Comparison of ENCODE assay signal across 8 cellular contexts in the genomic region with DNA sequence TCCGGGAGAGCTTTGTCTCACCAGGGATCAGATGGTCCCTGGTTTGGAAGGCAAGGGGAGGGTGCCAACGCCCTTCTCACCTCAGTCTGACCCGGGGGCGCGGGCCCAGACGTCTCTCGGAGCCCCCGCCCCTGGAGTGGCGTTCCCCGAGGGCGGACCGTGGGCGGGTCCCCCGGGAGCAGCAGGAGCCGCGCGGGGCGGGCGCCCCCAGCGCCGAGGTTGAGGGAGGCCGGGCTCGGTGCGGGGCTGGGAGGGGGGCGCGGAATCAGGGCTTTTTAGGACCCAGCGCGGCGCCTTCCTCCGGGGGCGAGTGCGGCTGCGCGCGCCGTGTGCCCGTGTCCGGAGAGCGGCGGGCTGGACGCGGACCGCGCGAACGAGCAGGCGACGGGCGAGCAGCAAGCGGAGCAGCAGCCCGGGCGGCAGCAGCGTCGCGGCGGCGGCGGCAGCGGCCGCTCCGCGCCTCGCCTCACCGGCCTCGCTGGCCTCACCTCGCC. TPM values are rescaled to one million over a fixed set of nuclear protein-coding genes. Genes with fewer than 3 reads are reported as not detected.
A peak's percentile ranks its signal among the peaks of the same experiment; 100 is the strongest.
DNase-seq lines count a peak whose midpoint lies in the region; ATAC-seq and TF ChIP-seq lines count a peak whose summit lies in the region.

Gene KCNC1, plus strand, starts transcription at position 364 of the 494 bp plus-strand sequence. CDS start 1,222 bp downstream, outside the sequence.

- ATAC-seq in Right ventricle myocardium superior (ENCODE audit: poor library complexity) (peak; percentile 47), HG03432 (IDR thresholded peaks at IDR 0.05; ENCODE audit: unreplicated experiment) (no peak), HG03342 (IDR thresholded peaks at IDR 0.05; ENCODE audit: unreplicated experiment) (no peak)

- H3K4me3 ChIP-seq in Jurkat, Clone E6-1 (ENCODE audit: low read length): peak within 1 kb of the TSS; percentile 44
- peak within 1 kb of the TSS; percentile 29 for H3K4me3 ChIP-seq in WI38 (ENCODE audit: low read depth, low read length)

- no peak for TF ChIP-seq CTCF in WI38 (IDR thresholded peaks at IDR 0.05; ENCODE audit: low read depth, low read length)

- DNase-seq in DMS153 treated with DMSO at 0.1 percent for 48 hours (lab: John Stamatoyannopoulos, UW; ENCODE audit: unreplicated experiment): peak; percentile 34
- DNase-seq in Jurkat, Clone E6-1 (ENCODE audit: low read depth, low spot score): no peak
- DNase-seq in Right ventricle myocardium superior: peak; percentile 47
- peak; percentile 81 for DNase-seq in posterior vena cava (ENCODE audit: low spot score)
- DNase-seq in LoVo (ENCODE audit: low spot score): no peak

- intact Hi-C loops in Right ventricle myocardium superior (cut with DNase I) (no loop called here), posterior vena cava (cut with DNase I) (no loop called here)

RNA-seq across cellular contexts. Expression of gene KCNC1, which starts in this region (rescaled TPM):
- 0.11 TPM for polyA plus RNA-seq in Jurkat, Clone E6-1 (2012; ENCODE audit: insufficient read depth, insufficient read length)
- not detected for total RNA-seq in Right ventricle myocardium superior
- total RNA-seq in posterior vena cava: not detected

Comparison
In these comparisons a context has a peak if more than half of its experiments do, and no peak if none do; other contexts are left out.
1. Peak in DNase-seq and ATAC-seq in Right ventricle myocardium superior; RNA of the gene not detected or under 1 TPM.
2. Peak in DNase-seq in posterior vena cava; RNA of the gene not detected or under 1 TPM.